ENCODE assay signal across 27 cellular contexts in the genomic region with DNA sequence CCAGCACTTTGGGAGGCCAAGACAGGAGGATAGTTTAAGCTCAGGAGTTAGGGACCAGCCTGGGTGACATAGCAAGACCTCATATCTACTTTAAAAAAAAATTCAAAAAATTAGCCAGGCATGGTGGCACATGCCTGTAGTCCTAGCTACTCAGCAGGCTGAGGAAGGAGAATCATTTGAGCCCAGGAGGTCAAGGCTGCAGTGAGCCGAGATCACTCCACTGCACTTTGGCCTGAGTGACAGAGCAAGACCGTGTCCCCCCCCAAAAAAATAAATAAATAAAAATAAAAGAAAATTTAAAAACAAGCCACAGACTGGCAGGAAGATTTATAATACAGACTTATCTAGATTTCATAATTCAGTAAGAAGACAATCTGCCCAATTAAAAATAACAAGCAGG. TPM values are rescaled to one million over a fixed set of nuclear protein-coding genes. Genes with fewer than 3 reads are reported as not detected.
DNase-seq lines count a peak whose midpoint lies in the region; ATAC-seq, FAIRE-seq and TF ChIP-seq lines count a peak whose summit lies in the region.
"Had no signal": no experiment of that assay in that cellular context is flagged by ENCODE, and none has a peak within 500 bp of the region (broad histone marks: within the 10 kb centered on the region; RNA-seq: fewer than 3 reads in every experiment).

No MANE protein-coding gene starts in this region.

- no peaks in the 10 kb centered on the region for H3K27me3 Mint-ChIP-seq in activated CD8-positive, alpha-beta T cell treated with anti-CD3 and anti-CD28 coated beads for 36 hours
- no peaks in the 10 kb centered on the region for H3K27me3 Mint-ChIP-seq in activated CD8-positive, alpha-beta T cell treated with anti-CD3 and anti-CD28 coated beads, Interleukin-2, amount 10 ng/mL, durations not matched to agents 7 days and 5 days (ENCODE audit: low read depth)
- H3K27me3 Mint-ChIP-seq in CD4-positive, CD25-positive, alpha-beta regulatory T cell: no peaks in the 10 kb centered on the region
- no peaks in the 10 kb centered on the region for H3K27me3 Mint-ChIP-seq in natural killer cell (ENCODE audit: low read depth in 2 of 2)

- no peak for FAIRE-seq in GM12878 (lab: Jason Lieb, UNC)
- FAIRE-seq: endothelial cell of umbilical vein, GM12892, HTR-8/SVneo had no signal

- no peak for TF ChIP-seq RAD21 in GM12878 (IDR thresholded peaks at IDR 0.05; ENCODE audit: insufficient read depth, low read depth, low read length)

- TF ChIP-seq EP300 in GM12878 (IDR thresholded peaks at IDR 0.05; ENCODE audit: borderline replicate concordance in 1 of 2, control insufficient read depth in 1 of 2, low read depth in 2 of 2, low read length in 2 of 2): no peak

- no peak overlapping the region for H3K4me2 ChIP-seq in GM12878 (ENCODE audit: control insufficient read depth, insufficient read depth)
- H3K4me2 ChIP-seq: smooth muscle cell had no signal

- no peak for DNase-seq in activated CD8-positive, alpha-beta T cell treated with anti-CD3 and anti-CD28 coated beads for 36 hours
- no peak for DNase-seq in activated CD8-positive, alpha-beta T cell treated with anti-CD3 and anti-CD28 coated beads, Interleukin-2, amount 10 ng/mL, durations not matched to agents 7 days and 5 days
- DNase-seq in CD4-positive, CD25-positive, alpha-beta regulatory T cell: no peak
- DNase-seq in GM12878 (ENCODE audit: low read depth, low spot score) (no peak), natural killer cell (no peak), posterior vena cava (ENCODE audit: low spot score) (no peak)
- DNase-seq: 8988T; activated naive CD4-positive, alpha-beta T cell treated with Interleukin-2 at 50 U/mL for 16 hours; EL; GM23248; hypothalamus; KBM-7; left lung; mesenchymal stem cell; MM.1S; NCI-H1417 treated with DMSO at 0.1 percent for 48 hours; NCI-H2081; NCI-H226; SHP77 treated with DMSO at 0.1 percent for 48 hours; uterus had no signal

- TF ChIP-seq CTCF in activated CD8-positive, alpha-beta T cell treated with anti-CD3 and anti-CD28 coated beads for 36 hours (IDR thresholded peaks at IDR 0.05): no peak
- no peak for TF ChIP-seq CTCF in GM12878 (IDR thresholded peaks at IDR 0.05 in 2 of 3, conservative IDR thresholded peaks at IDR 0.05 in 1 of 3; ENCODE audit: control insufficient read depth in 2 of 3, extremely low read depth in 1 of 3, insufficient read depth in 1 of 3, low read depth in 3 of 3, low read length in 3 of 3)
- TF ChIP-seq CTCF in natural killer cell (IDR thresholded peaks at IDR 0.05): no peak

- RAD21 ChIA-PET in GM12878 (lab: Charles Lee; ENCODE audit: unreplicated experiment): no interaction called here

- WGBS in GM12878 (ENCODE audit: insufficient coverage, insufficient replicate concordance, low lambda C conversion rate, missing lambda C conversion rate): 100% methylated on average over 2 of the region's 2 CpGs

- no peak for ATAC-seq in activated CD8-positive, alpha-beta T cell treated with anti-CD3 and anti-CD28 coated beads for 36 hours
- no peak for ATAC-seq in activated CD8-positive, alpha-beta T cell treated with anti-CD3 and anti-CD28 coated beads, Interleukin-2, amount 10 ng/mL, durations not matched to agents 7 days and 5 days
- ATAC-seq in CD4-positive, CD25-positive, alpha-beta regulatory T cell (ENCODE audit: low read depth in 2 of 2): no peak
- ATAC-seq in GM12878 (peak; percentile 21; the same call in 2 of the 3 replicates), natural killer cell (no peak), GM19035 (IDR thresholded peaks at IDR 0.05; ENCODE audit: unreplicated experiment) (no peak), HG03571 (IDR thresholded peaks at IDR 0.05; ENCODE audit: unreplicated experiment) (no peak)
- ATAC-seq: left lung, Panc1 had no signal

- in situ Hi-C loops in GM12878 (cut with MboI): no loop called here

- H3K27ac Mint-ChIP-seq in activated CD8-positive, alpha-beta T cell treated with anti-CD3 and anti-CD28 coated beads for 36 hours: peak overlapping the region; percentile 55
- H3K27ac Mint-ChIP-seq in activated CD8-positive, alpha-beta T cell treated with anti-CD3 and anti-CD28 coated beads, Interleukin-2, amount 10 ng/mL, durations not matched to agents 7 days and 5 days: no peak overlapping the region
- no peak overlapping the region for H3K27ac Mint-ChIP-seq in CD4-positive, CD25-positive, alpha-beta regulatory T cell
- H3K27ac Mint-ChIP-seq in natural killer cell: peak overlapping the region; percentile 53 to 73

- no peaks in the 10 kb centered on the region for H3K9me3 Mint-ChIP-seq in activated CD8-positive, alpha-beta T cell treated with anti-CD3 and anti-CD28 coated beads for 36 hours
- H3K9me3 Mint-ChIP-seq in activated CD8-positive, alpha-beta T cell treated with anti-CD3 and anti-CD28 coated beads, Interleukin-2, amount 10 ng/mL, durations not matched to agents 7 days and 5 days (ENCODE audit: insufficient read depth): no peaks in the 10 kb centered on the region
- no peaks in the 10 kb centered on the region for H3K9me3 Mint-ChIP-seq in CD4-positive, CD25-positive, alpha-beta regulatory T cell
- no peaks in the 10 kb centered on the region for H3K9me3 Mint-ChIP-seq in natural killer cell

- peaks cover 63% of the 10 kb centered on the region for H3K36me3 ChIP-seq in CD4-positive, CD25-positive, alpha-beta regulatory T cell (ENCODE audit: control insufficient read depth, insufficient read depth, low read length)
- H3K36me3 ChIP-seq in GM12878 (ENCODE audit: control insufficient read depth in 2 of 2, insufficient read depth in 2 of 2, low read length in 1 of 2): peaks cover 6 to 31% of the 10 kb centered on the region in 2 experiments; a peak in 3 of 4 replicates
- H3K36me3 ChIP-seq: uterus had no signal

- H3K27me3 ChIP-seq in CD4-positive, CD25-positive, alpha-beta regulatory T cell (ENCODE audit: control insufficient read depth, insufficient read depth, low read length): no peaks in the 10 kb centered on the region
- H3K27me3 ChIP-seq in GM12878 (replicated peaks in 1 of 2; ENCODE audit: control insufficient read depth in 2 of 2, insufficient read depth in 2 of 2, low read length in 1 of 2): no peaks in the 10 kb centered on the region
- H3K27me3 ChIP-seq: left lung, uterus had no signal

- CTCF ChIA-PET in activated CD8-positive, alpha-beta T cell treated with anti-CD3 and anti-CD28 coated beads for 36 hours (lab: Charles Lee): no interaction called here
- CTCF ChIA-PET in activated CD8-positive, alpha-beta T cell treated with anti-CD3 and anti-CD28 coated beads, Interleukin-2, amount 10 ng/mL, durations not matched to agents 7 days and 5 days (lab: Charles Lee): interaction anchor here (0.6 to 1.2 kb wide), 3 partner anchors 14 to 1013 kb away, joined by 3 to 4 read pairs (median 3); no protein-coding TSS in a partner anchor
- CTCF ChIA-PET in GM12878 (lab: Yijun Ruan, JAX): no interaction called here

- H3K36me3 Mint-ChIP-seq in activated CD8-positive, alpha-beta T cell treated with anti-CD3 and anti-CD28 coated beads for 36 hours (ENCODE audit: low read depth): peaks cover 59% of the 10 kb centered on the region
- H3K36me3 Mint-ChIP-seq in activated CD8-positive, alpha-beta T cell treated with anti-CD3 and anti-CD28 coated beads, Interleukin-2, amount 10 ng/mL, durations not matched to agents 7 days and 5 days (ENCODE audit: low read depth): peaks cover 53% of the 10 kb centered on the region
- peaks cover 33% of the 10 kb centered on the region for H3K36me3 Mint-ChIP-seq in CD4-positive, CD25-positive, alpha-beta regulatory T cell
- H3K36me3 Mint-ChIP-seq in natural killer cell: no peaks in the 10 kb centered on the region

- BruUV-seq in GM12878 (replicated peaks; lab: Mats Ljungman, UMichigan): no TSS peak

- H3K9ac ChIP-seq in GM12878 (ENCODE audit: control insufficient read depth, insufficient read depth, low read length): no peak overlapping the region
- H3K9ac ChIP-seq: GM23248 had no signal

- H3K27ac ChIP-seq in CD4-positive, CD25-positive, alpha-beta regulatory T cell (ENCODE audit: insufficient read depth, low read length, poor library complexity, severe bottlenecking): no peak overlapping the region
- H3K27ac ChIP-seq in GM12878 (ENCODE audit: control insufficient read depth, insufficient read depth): no peak overlapping the region
- H3K27ac ChIP-seq: GM23248, left lung, uterus had no signal

- no peak overlapping the region for H2AFZ ChIP-seq in GM12878 (ENCODE audit: control insufficient read depth, low read depth, low read length)
- H2AFZ ChIP-seq: GM23248 had no signal

- peaks cover 40% of the 10 kb centered on the region for H3K4me1 Mint-ChIP-seq in activated CD8-positive, alpha-beta T cell treated with anti-CD3 and anti-CD28 coated beads for 36 hours (ENCODE audit: low read depth)
- H3K4me1 Mint-ChIP-seq in activated CD8-positive, alpha-beta T cell treated with anti-CD3 and anti-CD28 coated beads, Interleukin-2, amount 10 ng/mL, durations not matched to agents 7 days and 5 days (ENCODE audit: low read depth): peaks cover 34% of the 10 kb centered on the region
- peaks cover 28 to 76% (median 47%) of the 10 kb centered on the region in 4 donors for H3K4me1 Mint-ChIP-seq in CD4-positive, CD25-positive, alpha-beta regulatory T cell
- H3K4me1 Mint-ChIP-seq in natural killer cell: peaks cover 43 to 49% of the 10 kb centered on the region in 2 donors

- H3K4me1 ChIP-seq in CD4-positive, CD25-positive, alpha-beta regulatory T cell (ENCODE audit: control insufficient read depth, insufficient read depth, low read length, poor library complexity, severe bottlenecking): peaks cover 41% of the 10 kb centered on the region
- H3K4me1 ChIP-seq in GM12878 (ENCODE audit: control insufficient read depth, insufficient read depth, low read length): no peaks in the 10 kb centered on the region

- SMC1A ChIA-PET in GM12878 (lab: Charles Lee; ENCODE audit: uncharacterized antibody, unreplicated experiment): interaction anchor here (0.6 kb wide), 1 partner anchor 68 kb away, joined by 4 read pairs; no protein-coding TSS in a partner anchor

- H4K20me1 ChIP-seq in GM12878 (ENCODE audit: control insufficient read depth, insufficient read depth): peaks cover 3% of the 10 kb centered on the region; the same call in 1 of the 2 replicates

- H3K4me3 ChIP-seq in CD4-positive, CD25-positive, alpha-beta regulatory T cell (ENCODE audit: low read depth, low read length): peak overlapping the region; percentile 35
- H3K4me3 ChIP-seq in GM12878: no peak overlapping the region
- H3K4me3 ChIP-seq: GM23248, left lung, smooth muscle cell, uterus had no signal

- peak overlapping the region; percentile 12 for H3K4me3 Mint-ChIP-seq in activated CD8-positive, alpha-beta T cell treated with anti-CD3 and anti-CD28 coated beads for 36 hours
- H3K4me3 Mint-ChIP-seq in activated CD8-positive, alpha-beta T cell treated with anti-CD3 and anti-CD28 coated beads, Interleukin-2, amount 10 ng/mL, durations not matched to agents 7 days and 5 days: no peak overlapping the region
- H3K4me3 Mint-ChIP-seq in CD4-positive, CD25-positive, alpha-beta regulatory T cell: peak overlapping the region; percentile 56 to 71 (median 68)
- peak overlapping the region; percentile 58 for H3K4me3 Mint-ChIP-seq in natural killer cell

- peaks cover 68% of the 10 kb centered on the region for H3K79me2 ChIP-seq in GM12878 (ENCODE audit: control insufficient read depth, insufficient read depth, low read length)

- no peaks in the 10 kb centered on the region for H3K9me3 ChIP-seq in CD4-positive, CD25-positive, alpha-beta regulatory T cell (ENCODE audit: control insufficient read depth in 2 of 2, low read length in 2 of 2)
- H3K9me3 ChIP-seq in GM12878 (replicated peaks; ENCODE audit: control insufficient read depth, insufficient read depth, low read length): no peaks in the 10 kb centered on the region
- H3K9me3 ChIP-seq: left lung, uterus had no signal

- intact Hi-C loops in activated CD8-positive, alpha-beta T cell treated with anti-CD3 and anti-CD28 coated beads for 36 hours (cut with micrococcal nuclease): no loop called here
- intact Hi-C loops in GM12878 (cut with micrococcal nuclease; ENCODE audit: unreplicated experiment): loop anchor here (5.0 to 10.0 kb wide), 3 partner anchors 57 to 197 kb away; partner anchors contain the start of gene ZMYM5
- intact Hi-C loops in natural killer cell (cut with micrococcal nuclease): no loop called here
- intact Hi-C loops in posterior vena cava (cut with DNase I): no loop called here

- POLR2A ChIA-PET in activated CD8-positive, alpha-beta T cell treated with anti-CD3 and anti-CD28 coated beads for 36 hours (lab: Charles Lee): interaction anchor here (1.0 kb wide), 1 partner anchor 13 kb away, joined by 3 read pairs; no protein-coding TSS in a partner anchor
- POLR2A ChIA-PET in activated CD8-positive, alpha-beta T cell treated with anti-CD3 and anti-CD28 coated beads, Interleukin-2, amount 10 ng/mL, durations not matched to agents 7 days and 5 days (lab: Charles Lee): no interaction called here
- POLR2A ChIA-PET in GM12878 (lab: Charles Lee): no interaction called here

- TF ChIP-seq POLR2A in GM12878 (IDR thresholded peaks at IDR 0.05; ENCODE audit: low read depth, low read length): no peak

RNA-seq across cellular contexts. Expression of gene PSPC1, which starts 14.8 kb away (rescaled TPM):
- total RNA-seq in activated CD8-positive, alpha-beta T cell treated with anti-CD3 and anti-CD28 coated beads for 36 hours: 10 to 100 TPM; 61.8 to 62.2 TPM
- 10 to 100 TPM; 70.9 to 72.2 TPM for total RNA-seq in activated CD8-positive, alpha-beta T cell treated with anti-CD3 and anti-CD28 coated beads, Interleukin-2, amount 10 ng/mL, durations not matched to agents 7 days and 5 days
- total RNA-seq in CD4-positive, CD25-positive, alpha-beta regulatory T cell: 107 TPM
- 10 to 100 TPM; 24.4 to 36.0 (median 29.9) TPM for polyA plus RNA-seq in CD4-positive, CD25-positive, alpha-beta regulatory T cell
- total RNA-seq in GM12878 (2013; cell fraction: nucleolus; rRNA removed): 180 and 195 TPM in 2 replicates
- total RNA-seq in GM12878 (2014; rRNA removed) (68.8 and 70.0 TPM in 2 replicates), GM12878 (2014; rRNA removed; fragmentation: Illumina TruSeq; extraction: Trizol) (65.6 and 66.7 TPM in 2 replicates), GM12878 (2021) (59.9 and 71.5 TPM in 2 replicates), natural killer cell (100 to 1,000 TPM in 2 of 3 donors, 10 to 100 TPM in 1; 94.1 to 110 (median 107) TPM), posterior vena cava (10 to 100 TPM; 31.0 to 38.5 TPM)
- polyA plus RNA-seq in GM12878 (2011; ENCODE audit: low read depth): 18.7 TPM
- polyA plus RNA-seq in GM12878 (2011; rRNA removed) (66.8 and 83.5 TPM in 2 replicates), GM12878 (2014; fragmentation: Illumina TruSeq; extraction: Trizol) (72.7 and 74.4 TPM in 2 replicates), GM12878 (2014; fragmentation: Nextera tagmentation; extraction: Ambion mirVana) (10 to 100 TPM; 17.7 to 28.4 TPM), GM12878 (2014; rRNA removed) (75.8 and 76.3 TPM in 2 replicates), GM12878 (2016; fragmentation: Nextera tagmentation; extraction: Ambion mirVana) (10 to 100 TPM; 42.7 to 42.9 TPM)
- 42.4 and 56.1 TPM in 2 replicates for polyA plus RNA-seq in GM12878 (2011; cell fraction: cytosol; rRNA removed)
- polyA plus RNA-seq in GM12878 (2011; cell fraction: nucleus; rRNA removed): 58.3 and 76.0 TPM in 2 replicates
- polyA plus RNA-seq in GM12878 (2012): 32.5 and 42.7 TPM in 2 replicates
- 68.2 and 93.0 TPM in 2 replicates for polyA minus RNA-seq in GM12878 (2011; rRNA and poly(A)+ RNA removed)
- 15.6 and 22.6 TPM in 2 replicates for polyA minus RNA-seq in GM12878 (2011; cell fraction: cytosol; rRNA and poly(A)+ RNA removed)
- 70.6 and 144 TPM in 2 replicates for polyA minus RNA-seq in GM12878 (2011; cell fraction: nucleus; rRNA and poly(A)+ RNA removed)

Comparison
In these comparisons a context has a peak if more than half of its experiments do, and no peak if none do; other contexts are left out.
1. H3K27ac Mint-ChIP-seq: peak in activated CD8-positive, alpha-beta T cell treated with anti-CD3 and anti-CD28 coated beads for 36 hours (single experiment) and natural killer cell (2 of 2); none in activated CD8-positive, alpha-beta T cell treated with anti-CD3 and anti-CD28 coated beads, Interleukin-2, amount 10 ng/mL, durations not matched to agents 7 days and 5 days (single experiment) and CD4-positive, CD25-positive, alpha-beta regulatory T cell (0 of 3).